8 cellular contexts compared by ENCODE assay signal in genomic region chr2:225670111-225670974, GRCh38.
DNase-seq lines count a peak whose midpoint lies in the region; ATAC-seq and TF ChIP-seq lines count a peak whose summit lies in the region.

No MANE protein-coding gene starts in this region.

- H3K36me3 Mint-ChIP-seq in activated T-cell treated with anti-CD3 and anti-CD28 coated beads, Interleukin-2, amount 50 U/mL, for 24 hours (ENCODE audit: low read depth): no peaks in the 10 kb centered on the region
- H3K36me3 Mint-ChIP-seq in immature natural killer cell: no peaks in the 10 kb centered on the region

- POLR2A ChIA-PET in AG04449 (lab: Yijun Ruan, JAX): no interaction called here

- H3K4me3 Mint-ChIP-seq in activated T-cell treated with anti-CD3 and anti-CD28 coated beads, Interleukin-2, amount 50 U/mL, for 24 hours: no peak overlapping the region
- H3K4me3 Mint-ChIP-seq in immature natural killer cell: no peak overlapping the region

- H3K27me3 Mint-ChIP-seq in activated T-cell treated with anti-CD3 and anti-CD28 coated beads, Interleukin-2, amount 50 U/mL, for 24 hours: no peaks in the 10 kb centered on the region
- H3K27me3 Mint-ChIP-seq in immature natural killer cell (ENCODE audit: low read depth in 3 of 3): peaks cover 0 to 3% (median 1%) of the 10 kb centered on the region in 3 donors

- H3K9me3 ChIP-seq in adipocyte (ENCODE audit: control insufficient read depth, low read length): no peaks in the 10 kb centered on the region

- no peaks in the 10 kb centered on the region for H3K9me3 Mint-ChIP-seq in activated T-cell treated with anti-CD3 and anti-CD28 coated beads, Interleukin-2, amount 50 U/mL, for 24 hours
- H3K9me3 Mint-ChIP-seq in immature natural killer cell: no peaks in the 10 kb centered on the region

- H3K4me3 ChIP-seq in AG04449 (ENCODE audit: low read depth, low read length) (no peak overlapping the region), adipocyte (ENCODE audit: low read length) (no peak overlapping the region)

- H3K4me1 ChIP-seq in adipocyte (ENCODE audit: control insufficient read depth, insufficient read depth, low read length): no peaks in the 10 kb centered on the region

- no peaks in the 10 kb centered on the region for H3K36me3 ChIP-seq in adipocyte (ENCODE audit: control insufficient read depth, insufficient read depth, low read length, severe bottlenecking)

- CTCF ChIA-PET in AG04449 (lab: Yijun Ruan, JAX): interaction anchor here (0.8 to 2.6 kb wide), 25 partner anchors 9 to 1568 kb away, joined by 3 to 57 read pairs (median 5); partner anchors contain the start of gene IRS1

- TF ChIP-seq CTCF in AG04449 (IDR thresholded peaks at IDR 0.05; ENCODE audit: insufficient read depth, low read length, missing control alignments): peak; percentile 1

- no peaks in the 10 kb centered on the region for H3K4me1 Mint-ChIP-seq in activated T-cell treated with anti-CD3 and anti-CD28 coated beads, Interleukin-2, amount 50 U/mL, for 24 hours (ENCODE audit: low read depth)
- no peaks in the 10 kb centered on the region for H3K4me1 Mint-ChIP-seq in immature natural killer cell

- DNase-seq in AG04449 (ENCODE audit: low read depth, low spot score): no peak
- peak; percentile 43 for DNase-seq in HS-5 (ENCODE audit: low read depth)
- peak; percentile 88 for DNase-seq in adipocyte (ENCODE audit: low read depth)
- DNase-seq in kidney glomerular epithelial cell (lab: John Stamatoyannopoulos, UW): peak; percentile 47
- no peak for DNase-seq in mucosa of gallbladder (ENCODE audit: low spot score)
- DNase-seq in activated T-cell treated with anti-CD3 and anti-CD28 coated beads, Interleukin-2, amount 50 U/mL, for 24 hours: no peak
- no peak for DNase-seq in immature natural killer cell

- no peaks in the 10 kb centered on the region for H3K27me3 ChIP-seq in adipocyte (replicated peaks; ENCODE audit: control insufficient read depth, insufficient read depth, low read length)

- no peak overlapping the region for H3K9ac ChIP-seq in adipocyte (ENCODE audit: low read length)

- ATAC-seq in HG03520 (IDR thresholded peaks at IDR 0.05; ENCODE audit: unreplicated experiment): no peak

- H3K27ac Mint-ChIP-seq in activated T-cell treated with anti-CD3 and anti-CD28 coated beads, Interleukin-2, amount 50 U/mL, for 24 hours: no peak overlapping the region
- no peak overlapping the region for H3K27ac Mint-ChIP-seq in immature natural killer cell

Comparison
In these comparisons a context has a peak if more than half of its experiments do, and no peak if none do; other contexts are left out.
1. DNase-seq: peak in HS-5 (single experiment), adipocyte (single experiment) and kidney glomerular epithelial cell (single experiment); none in AG04449 (single experiment), mucosa of gallbladder (single experiment), activated T-cell treated with anti-CD3 and anti-CD28 coated beads, Interleukin-2, amount 50 U/mL, for 24 hours (single experiment) and immature natural killer cell (0 of 3).